ENCODE assay signal across 9 cellular contexts in genomic region chr3:61439116-61439459, GRCh38.
"Had no signal": no experiment of that assay in that cellular context is flagged by ENCODE, and none has a peak within 500 bp of the region (broad histone marks: within the 10 kb centered on the region; RNA-seq: fewer than 3 reads in every experiment).

No MANE protein-coding gene starts in this region.

- DNase-seq: activated CD4-positive, alpha-beta memory T cell treated with anti-CD3 and anti-CD28 coated beads, Interleukin-2, amount 10 ng/mL, durations not matched to agents 7 days and 5 days; activated CD4-positive, alpha-beta T cell treated with anti-CD3 and anti-CD28 coated beads for 36 hours; activated CD8-positive, alpha-beta memory T cell treated with anti-CD3 and anti-CD28 coated beads, Interleukin-2, amount 50 U/mL, for 4 hours; activated naive CD4-positive, alpha-beta T cell treated with anti-CD3 and anti-CD28 coated beads for 36 hours; left colon; ovary; T-helper 9 cell had no signal

- H3K4me1 Mint-ChIP-seq: activated CD4-positive, alpha-beta memory T cell treated with anti-CD3 and anti-CD28 coated beads, Interleukin-2, amount 10 ng/mL, durations not matched to agents 7 days and 5 days; activated CD4-positive, alpha-beta T cell treated with anti-CD3 and anti-CD28 coated beads for 36 hours; neural crest cell had no signal

- H3K4me3 Mint-ChIP-seq: activated CD4-positive, alpha-beta memory T cell treated with anti-CD3 and anti-CD28 coated beads, Interleukin-2, amount 10 ng/mL, durations not matched to agents 7 days and 5 days; activated CD4-positive, alpha-beta T cell treated with anti-CD3 and anti-CD28 coated beads for 36 hours; activated naive CD4-positive, alpha-beta T cell treated with anti-CD3 and anti-CD28 coated beads for 36 hours; activated T-helper 1 cell treated with anti-CD3 and anti-CD28 coated beads, Interleukin-12 subunit alpha, Interleukin-12 subunit beta, Interleukin-2, Interleukin-4 antibody, amounts not matched to agents 30 ng/mL and 10 ng/mL and 1 ng/mL, durations not matched to agents 14 hours and 24 hours and 36 hours; neural crest cell had no signal

- H3K27ac Mint-ChIP-seq: activated CD4-positive, alpha-beta memory T cell treated with anti-CD3 and anti-CD28 coated beads, Interleukin-2, amount 10 ng/mL, durations not matched to agents 7 days and 5 days; activated CD4-positive, alpha-beta T cell treated with anti-CD3 and anti-CD28 coated beads for 36 hours; activated naive CD4-positive, alpha-beta T cell treated with anti-CD3 and anti-CD28 coated beads for 36 hours; activated T-helper 1 cell treated with anti-CD3 and anti-CD28 coated beads, Interleukin-12 subunit alpha, Interleukin-12 subunit beta, Interleukin-2, Interleukin-4 antibody, amounts not matched to agents 30 ng/mL and 10 ng/mL and 1 ng/mL, durations not matched to agents 14 hours and 24 hours and 36 hours had no signal

- H3K27me3 Mint-ChIP-seq: activated CD4-positive, alpha-beta memory T cell treated with anti-CD3 and anti-CD28 coated beads, Interleukin-2, amount 10 ng/mL, durations not matched to agents 7 days and 5 days had no signal

- H3K9me3 Mint-ChIP-seq: activated CD4-positive, alpha-beta memory T cell treated with anti-CD3 and anti-CD28 coated beads, Interleukin-2, amount 10 ng/mL, durations not matched to agents 7 days and 5 days; activated T-helper 1 cell treated with anti-CD3 and anti-CD28 coated beads, Interleukin-12 subunit alpha, Interleukin-12 subunit beta, Interleukin-2, Interleukin-4 antibody, amounts not matched to agents 30 ng/mL and 10 ng/mL and 1 ng/mL, durations not matched to agents 14 hours and 24 hours and 36 hours; neural crest cell had no signal
